In genomic region chr1:169970114-169970513, GRCh38 we compare ENCODE assay signal across 26 cellular contexts.
DNase-seq lines count a peak whose midpoint lies in the region; ATAC-seq and TF ChIP-seq lines count a peak whose summit lies in the region.
"Had no signal": no experiment of that assay in that cellular context is flagged by ENCODE, and none has a peak within 500 bp of the region (broad histone marks: within the 10 kb centered on the region; RNA-seq: fewer than 3 reads in every experiment).

No MANE protein-coding gene starts in this region.

- in situ Hi-C loops in brain microvascular endothelial cell (cut with HindIII; ENCODE audit: low pct_ligation_motif_present, low sequenced_read_pairs) = no loop called here

- no peak overlapping the region for H3K27ac ChIP-seq in brain microvascular endothelial cell
- H3K27ac ChIP-seq: 22Rv1, GM23248, SK-N-MC had no signal

- no peak for TF ChIP-seq CTCF in brain microvascular endothelial cell (IDR thresholded peaks at IDR 0.05; ENCODE audit: low read depth, low read length, missing control alignments)

- no peak overlapping the region for H3K4me3 ChIP-seq in brain microvascular endothelial cell (ENCODE audit: low read depth, low read length)
- H3K4me3 ChIP-seq: GM23248, MG63, SK-N-MC had no signal

- no peaks in the 10 kb centered on the region for H3K27me3 ChIP-seq in brain microvascular endothelial cell (replicated peaks)
- H3K27me3 ChIP-seq: BE2C, MG63 had no signal

- no peaks in the 10 kb centered on the region for H3K36me3 ChIP-seq in brain microvascular endothelial cell (replicated peaks)
- H3K36me3 ChIP-seq: BE2C, MG63 had no signal

- DNase-seq in DMS153 (lab: John Stamatoyannopoulos, UW) = peak; percentile 12
- no peak for DNase-seq in DMS153 treated with DMSO at 0.1 percent for 48 hours (lab: John Stamatoyannopoulos, UW; ENCODE audit: unreplicated experiment)
- DNase-seq in DMS53 treated with DMSO at 0.1 percent for 48 hours (lab: John Stamatoyannopoulos, UW; ENCODE audit: unreplicated experiment) = peak; percentile 78
- peak; percentile 29 for DNase-seq in NCI-H510A (lab: John Stamatoyannopoulos, UW)
- peak; percentile 49 for DNase-seq in myocyte (ENCODE audit: low read depth)
- no peak for DNase-seq in stimulated activated naive CD8-positive, alpha-beta T cell treated with anti-CD3 and anti-CD28 coated beads, Interleukin-15, Interleukin-2, amounts not matched to agents 100 U/mL and 50 U/mL, for 24 hours
- DNase-seq in NCI-H1092 (lab: John Stamatoyannopoulos, UW) = no peak
- no peak for DNase-seq in brain microvascular endothelial cell
- DNase-seq: BE2C; Calu3; CD8-positive, alpha-beta memory T cell; GM23248; H9; IMR-90; KG1; MG63; NCI-H1417; NCI-H1694; NCI-H2081 treated with DMSO at 0.1 percent for 48 hours; NCI-H2227 treated with DMSO at 0.1 percent for 48 hours; NCI-H82; SHP77 treated with DMSO at 0.1 percent for 48 hours; SW 1271 had no signal

- ATAC-seq in stimulated activated naive CD8-positive, alpha-beta T cell treated with anti-CD3 and anti-CD28 coated beads, Interleukin-15, Interleukin-2, amounts not matched to agents 100 U/mL and 50 U/mL, for 24 hours = no peak
- ATAC-seq: Panc1 had no signal

Comparison
In these comparisons a context has a peak if more than half of its experiments do, and no peak if none do; other contexts are left out.
1. DNase-seq: peak in DMS153 (single experiment), DMS53 treated with DMSO at 0.1 percent for 48 hours (single experiment), NCI-H510A (single experiment) and myocyte (single experiment); none in DMS153 treated with DMSO at 0.1 percent for 48 hours (single experiment), stimulated activated naive CD8-positive, alpha-beta T cell treated with anti-CD3 and anti-CD28 coated beads, Interleukin-15, Interleukin-2, amounts not matched to agents 100 U/mL and 50 U/mL, for 24 hours (single experiment), NCI-H1092 (single experiment) and brain microvascular endothelial cell (single experiment).